18 cellular contexts compared by ENCODE assay signal in genomic region chr7:19944363-19945120, GRCh38.
"Had no signal": no experiment of that assay in that cellular context is flagged by ENCODE, and none has a peak within 500 bp of the region (broad histone marks: within the 10 kb centered on the region; RNA-seq: fewer than 3 reads in every experiment).

No MANE protein-coding gene starts in this region.

- H3K36me3 ChIP-seq: upper lobe of left lung had no signal

- H3K27ac Mint-ChIP-seq: activated B cell treated with CpG ODN at 0.5 μM for 24 hours; activated CD4-positive, alpha-beta T cell treated with anti-CD3 and anti-CD28 coated beads, Interleukin-2, amount 10 ng/mL, durations not matched to agents 7 days and 5 days; activated naive CD4-positive, alpha-beta T cell treated with anti-CD3 and anti-CD28 coated beads, Interleukin-2, amount 10 ng/mL, durations not matched to agents 7 days and 5 days; activated T-helper 2 cell treated with anti-CD3 and anti-CD28 coated beads, Interferon-gamma antibody, Interleukin-2, Interleukin-4, amounts not matched to agents 10 μg/mL and 5 μg/mL and 100 μg/mL, durations not matched to agents 14 hours and 24 hours and 36 hours; brain; endodermal cell; naive thymus-derived CD8-positive, alpha-beta T cell; progenitor cell of endocrine pancreas had no signal

- DNase-seq: activated B cell treated with CpG ODN at 0.5 μM for 24 hours; activated CD4-positive, alpha-beta T cell treated with anti-CD3 and anti-CD28 coated beads, Interleukin-2, amount 10 ng/mL, durations not matched to agents 7 days and 5 days; activated CD8-positive, alpha-beta memory T cell treated with anti-CD3 and anti-CD28 coated beads for 24 hours; activated naive CD4-positive, alpha-beta T cell treated with anti-CD3 and anti-CD28 coated beads, Interleukin-2, amount 10 ng/mL, durations not matched to agents 7 days and 5 days; activated T-cell treated with anti-CD3 and anti-CD28 coated beads for 4 hours; endodermal cell; erythroblast; hippocampal formation; left colon; mucosa of descending colon; naive thymus-derived CD8-positive, alpha-beta T cell; nucleus accumbens; stimulated activated naive CD4-positive, alpha-beta T cell treated with Interleukin-2 at 50 U/mL for 16 hours; upper lobe of left lung had no signal

- H3K36me3 Mint-ChIP-seq: activated naive CD4-positive, alpha-beta T cell treated with anti-CD3 and anti-CD28 coated beads, Interleukin-2, amount 10 ng/mL, durations not matched to agents 7 days and 5 days; brain; naive thymus-derived CD8-positive, alpha-beta T cell had no signal

- H3K27me3 ChIP-seq: upper lobe of left lung had no signal

- H3K27me3 Mint-ChIP-seq: activated B cell treated with CpG ODN at 0.5 μM for 24 hours; activated CD4-positive, alpha-beta T cell treated with anti-CD3 and anti-CD28 coated beads, Interleukin-2, amount 10 ng/mL, durations not matched to agents 7 days and 5 days; activated naive CD4-positive, alpha-beta T cell treated with anti-CD3 and anti-CD28 coated beads, Interleukin-2, amount 10 ng/mL, durations not matched to agents 7 days and 5 days; naive thymus-derived CD8-positive, alpha-beta T cell; progenitor cell of endocrine pancreas had no signal

- H3K4me3 Mint-ChIP-seq: activated B cell treated with CpG ODN at 0.5 μM for 24 hours; activated CD4-positive, alpha-beta T cell treated with anti-CD3 and anti-CD28 coated beads, Interleukin-2, amount 10 ng/mL, durations not matched to agents 7 days and 5 days; activated naive CD4-positive, alpha-beta T cell treated with anti-CD3 and anti-CD28 coated beads, Interleukin-2, amount 10 ng/mL, durations not matched to agents 7 days and 5 days; brain; endodermal cell; naive thymus-derived CD8-positive, alpha-beta T cell had no signal

- H3K4me3 ChIP-seq: lung, mucosa of descending colon, upper lobe of left lung had no signal

- H3K4me1 Mint-ChIP-seq: activated B cell treated with CpG ODN at 0.5 μM for 24 hours; activated CD4-positive, alpha-beta T cell treated with anti-CD3 and anti-CD28 coated beads, Interleukin-2, amount 10 ng/mL, durations not matched to agents 7 days and 5 days; activated naive CD4-positive, alpha-beta T cell treated with anti-CD3 and anti-CD28 coated beads, Interleukin-2, amount 10 ng/mL, durations not matched to agents 7 days and 5 days; brain; endodermal cell; naive thymus-derived CD8-positive, alpha-beta T cell had no signal

- H3K9me3 ChIP-seq: mucosa of descending colon, upper lobe of left lung had no signal

- H3K27ac ChIP-seq: upper lobe of left lung had no signal
